In the genomic region with DNA sequence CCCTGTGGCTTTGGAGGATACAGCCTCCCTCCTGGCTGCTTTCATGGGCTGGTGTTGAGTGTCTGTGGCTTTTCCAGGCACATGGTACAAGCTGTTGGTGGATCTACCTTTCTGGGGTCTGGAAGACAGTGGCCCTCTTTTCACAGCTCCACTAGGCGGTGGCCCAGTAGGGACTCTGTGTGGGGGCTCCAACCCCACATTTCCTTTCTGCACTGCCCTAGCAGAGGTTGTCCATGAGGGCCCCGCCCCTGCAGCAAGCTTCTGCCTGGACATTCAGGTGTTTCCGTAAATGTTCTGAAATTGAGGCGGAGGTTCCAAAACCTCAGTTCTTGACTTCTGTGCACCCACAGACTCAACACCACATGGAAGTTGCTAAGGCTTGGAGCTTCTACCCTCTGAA, we compare ENCODE assay signal across 3 cellular contexts. TPM values are rescaled to one million over a fixed set of nuclear protein-coding genes. Genes with fewer than 3 reads are reported as not detected.
"Had no signal": no experiment of that assay in that cellular context is flagged by ENCODE, and none has a peak within 500 bp of the region (broad histone marks: within the 10 kb centered on the region; RNA-seq: fewer than 3 reads in every experiment).

No MANE protein-coding gene starts in this region.

RNA-seq across cellular contexts. Expression of a gene that starts 42.6 kb away (rescaled TPM):
- total RNA-seq: LHCN-M2, M059J, MCF 10A had no signal
